14 cellular contexts compared by ENCODE assay signal in genomic region chr9:93129691-93130500, GRCh38. TPM values are rescaled to one million over a fixed set of nuclear protein-coding genes. Genes with fewer than 3 reads are reported as not detected.
DNase-seq lines count a peak whose midpoint lies in the region; ATAC-seq and TF ChIP-seq lines count a peak whose summit lies in the region.
"Had no signal": no experiment of that assay in that cellular context is flagged by ENCODE, and none has a peak within 500 bp of the region (broad histone marks: within the 10 kb centered on the region; RNA-seq: fewer than 3 reads in every experiment).

No MANE protein-coding gene starts in this region.

- peaks cover 8% of the 10 kb centered on the region for H3K36me3 Mint-ChIP-seq in activated CD4-positive, alpha-beta T cell treated with anti-CD3 and anti-CD28 coated beads, Interleukin-2, amount 10 ng/mL, durations not matched to agents 7 days and 5 days (ENCODE audit: low read depth)
- H3K36me3 Mint-ChIP-seq in stimulated activated naive B cell treated with anti-CD40 and anti-IgM and Interleukin-4, amounts not matched to agents 10 μg/mL and 1 μg/mL and 100 μg/mL, for 72 hours: peaks cover 39 to 63% of the 10 kb centered on the region in 2 donors

- no peak for TF ChIP-seq CTCF in testis (IDR thresholded peaks at IDR 0.05)

- no peak for ATAC-seq in stimulated activated naive B cell treated with anti-CD40 and anti-IgM and Interleukin-4, amounts not matched to agents 10 μg/mL and 1 μg/mL and 100 μg/mL, for 72 hours (replicated peaks)

- H2AFZ ChIP-seq in mesenchymal stem cell (ENCODE audit: low read depth, low read length): no peak overlapping the region

- H2BK5ac ChIP-seq in mesenchymal stem cell (ENCODE audit: low read depth, low read length, poor library complexity, severe bottlenecking): no peak overlapping the region

- H3K27ac Mint-ChIP-seq in activated CD4-positive, alpha-beta T cell treated with anti-CD3 and anti-CD28 coated beads, Interleukin-2, amount 10 ng/mL, durations not matched to agents 7 days and 5 days: peak overlapping the region; percentile 75
- no peak overlapping the region for H3K27ac Mint-ChIP-seq in stimulated activated naive B cell treated with anti-CD40 and anti-IgM and Interleukin-4, amounts not matched to agents 10 μg/mL and 1 μg/mL and 100 μg/mL, for 72 hours
- H3K27ac Mint-ChIP-seq: H9 had no signal

- no peaks in the 10 kb centered on the region for H3K9me3 Mint-ChIP-seq in activated CD4-positive, alpha-beta T cell treated with anti-CD3 and anti-CD28 coated beads, Interleukin-2, amount 10 ng/mL, durations not matched to agents 7 days and 5 days
- no peaks in the 10 kb centered on the region for H3K9me3 Mint-ChIP-seq in stimulated activated naive B cell treated with anti-CD40 and anti-IgM and Interleukin-4, amounts not matched to agents 10 μg/mL and 1 μg/mL and 100 μg/mL, for 72 hours
- H3K9me3 Mint-ChIP-seq: H9 had no signal

- H3K27me3 Mint-ChIP-seq in activated CD4-positive, alpha-beta T cell treated with anti-CD3 and anti-CD28 coated beads, Interleukin-2, amount 10 ng/mL, durations not matched to agents 7 days and 5 days: no peaks in the 10 kb centered on the region
- no peaks in the 10 kb centered on the region for H3K27me3 Mint-ChIP-seq in stimulated activated naive B cell treated with anti-CD40 and anti-IgM and Interleukin-4, amounts not matched to agents 10 μg/mL and 1 μg/mL and 100 μg/mL, for 72 hours

- H3K27ac ChIP-seq in cingulate gyrus (ENCODE audit: low read depth, low read length): peak overlapping the region; percentile 51
- no peak overlapping the region for H3K27ac ChIP-seq in mesenchymal stem cell (ENCODE audit: low read length, poor library complexity, severe bottlenecking)
- H3K27ac ChIP-seq in testis: peak overlapping the region; percentile 96 to 97

- H3K4ac ChIP-seq in mesenchymal stem cell (ENCODE audit: low read depth in 1 of 2, low read length in 2 of 2): peak overlapping the region in 1 of 2 experiments; percentile 16

- no peak for TF ChIP-seq POLR2A in testis (IDR thresholded peaks at IDR 0.05)

- H3K4me1 ChIP-seq in mesenchymal stem cell (ENCODE audit: control insufficient read depth, insufficient read depth, low read depth, low read length): peaks cover 75% of the 10 kb centered on the region
- H3K4me1 ChIP-seq in testis: peaks cover 76% of the 10 kb centered on the region

- POLR2A ChIA-PET in activated CD4-positive, alpha-beta T cell treated with anti-CD3 and anti-CD28 coated beads, Interleukin-2, amount 10 ng/mL, durations not matched to agents 7 days and 5 days (lab: Charles Lee): no interaction called here

- H3K23ac ChIP-seq in mesenchymal stem cell (ENCODE audit: low read length in 2 of 2): no peak overlapping the region

- no peak overlapping the region for H3K4me2 ChIP-seq in mesenchymal stem cell (ENCODE audit: low read length, poor library complexity, severe bottlenecking)

- peaks cover 6 to 17% of the 10 kb centered on the region in 2 experiments for H3K36me3 ChIP-seq in mesenchymal stem cell (ENCODE audit: control insufficient read depth in 1 of 2, insufficient read depth in 2 of 2, low read depth in 1 of 2, low read length in 2 of 2)
- H3K36me3 ChIP-seq in testis (ENCODE audit: low read depth, missing control alignments): no peaks in the 10 kb centered on the region

- H2AK5ac ChIP-seq in mesenchymal stem cell (ENCODE audit: low read length, severe bottlenecking): no peak overlapping the region

- no peak overlapping the region for H3K18ac ChIP-seq in mesenchymal stem cell (ENCODE audit: low read depth in 1 of 2, low read length in 2 of 2)

- H2BK120ac ChIP-seq in mesenchymal stem cell (ENCODE audit: low read depth, low read length): no peak overlapping the region

- H3K4me1 Mint-ChIP-seq in activated CD4-positive, alpha-beta T cell treated with anti-CD3 and anti-CD28 coated beads, Interleukin-2, amount 10 ng/mL, durations not matched to agents 7 days and 5 days: peaks cover 66% of the 10 kb centered on the region
- peaks cover 50 to 79% of the 10 kb centered on the region in 2 donors for H3K4me1 Mint-ChIP-seq in stimulated activated naive B cell treated with anti-CD40 and anti-IgM and Interleukin-4, amounts not matched to agents 10 μg/mL and 1 μg/mL and 100 μg/mL, for 72 hours

- H3K14ac ChIP-seq in mesenchymal stem cell (ENCODE audit: low read length in 2 of 2): peak overlapping the region in 1 of 2 experiments; percentile 64

- H4K8ac ChIP-seq in mesenchymal stem cell (ENCODE audit: low read length): no peak overlapping the region

- intact Hi-C loops in testis (cut with DNase I; ENCODE audit: low total_unique reads): no loop called here

- no peak overlapping the region for H3K4me3 ChIP-seq in mesenchymal stem cell (ENCODE audit: insufficient read depth in 1 of 2, low read depth in 1 of 2, low read length in 2 of 2)
- H3K4me3 ChIP-seq in testis: no peak overlapping the region

- no peak overlapping the region for H3K9ac ChIP-seq in mesenchymal stem cell (ENCODE audit: low read length)

- CTCF ChIA-PET in activated CD4-positive, alpha-beta T cell treated with anti-CD3 and anti-CD28 coated beads, Interleukin-2, amount 10 ng/mL, durations not matched to agents 7 days and 5 days (lab: Charles Lee): interaction anchor here (0.9 to 4.4 kb wide), 4 partner anchors 9 to 55 kb away, joined by 3 to 24 read pairs (median 8); no protein-coding TSS in a partner anchor

- no peaks in the 10 kb centered on the region for H3K27me3 ChIP-seq in mesenchymal stem cell (ENCODE audit: control insufficient read depth in 1 of 2, insufficient read depth in 1 of 2, low read length in 2 of 2)
- H3K27me3 ChIP-seq in testis: no peaks in the 10 kb centered on the region

- 91% methylated on average over 9 of the region's 11 CpGs for WGBS in mesenchymal stem cell
- 46 to 53% methylated on average over 8 to 11 of the region's 11 CpGs for WGBS in testis, 2 donors

- H2BK15ac ChIP-seq in mesenchymal stem cell (ENCODE audit: low read depth, poor library complexity, severe bottlenecking): peak overlapping the region; percentile 35

- H3K9me3 ChIP-seq in mesenchymal stem cell (ENCODE audit: control insufficient read depth, low read length) (no peaks in the 10 kb centered on the region), testis (no peaks in the 10 kb centered on the region)

- H2BK12ac ChIP-seq in mesenchymal stem cell (ENCODE audit: low read length in 2 of 2): peak overlapping the region in 1 of 2 experiments; percentile 42

- no peak overlapping the region for H3K4me3 Mint-ChIP-seq in activated CD4-positive, alpha-beta T cell treated with anti-CD3 and anti-CD28 coated beads, Interleukin-2, amount 10 ng/mL, durations not matched to agents 7 days and 5 days
- H3K4me3 Mint-ChIP-seq in stimulated activated naive B cell treated with anti-CD40 and anti-IgM and Interleukin-4, amounts not matched to agents 10 μg/mL and 1 μg/mL and 100 μg/mL, for 72 hours: no peak overlapping the region
- H3K4me3 Mint-ChIP-seq: H9 had no signal

- H4K91ac ChIP-seq in mesenchymal stem cell (ENCODE audit: low read length): no peak overlapping the region

- peaks cover 35% of the 10 kb centered on the region for H3K79me1 ChIP-seq in mesenchymal stem cell (replicated peaks; ENCODE audit: low read length, poor library complexity, severe bottlenecking)

- no peak for DNase-seq in activated CD4-positive, alpha-beta T cell treated with anti-CD3 and anti-CD28 coated beads, Interleukin-2, amount 10 ng/mL, durations not matched to agents 7 days and 5 days
- no peak for DNase-seq in activated CD4-positive, alpha-beta T cell treated with anti-CD3 and anti-CD28 coated beads, Interleukin-2, amount 50 U/mL, for 4 hours
- no peak for DNase-seq in mesenchymal stem cell
- DNase-seq in testis: no peak
- DNase-seq in effector CD4-positive, alpha-beta T cell: no peak
- DNase-seq in stimulated activated naive B cell treated with anti-CD40 and anti-IgM and Interleukin-4, amounts not matched to agents 10 μg/mL and 1 μg/mL and 100 μg/mL, for 72 hours: no peak
- no peak for DNase-seq in inferior parietal cortex (ENCODE audit: extremely low spot score)
- DNase-seq: activated gamma-delta T cell, cortex of kidney, DMS 273 treated with DMSO at 0.1 percent for 48 hours, NCI-H524 had no signal

RNA-seq across cellular contexts. Expression of gene NINJ1, which starts 4.2 kb away (rescaled TPM):
- total RNA-seq in activated CD4-positive, alpha-beta T cell treated with anti-CD3 and anti-CD28 coated beads, Interleukin-2, amount 10 ng/mL, durations not matched to agents 7 days and 5 days: 10 to 100 TPM; 29.5 to 29.9 TPM
- polyA plus RNA-seq in mesenchymal stem cell (2013, experiment 1 of 2): 62.3 TPM
- 64.2 TPM for polyA plus RNA-seq in mesenchymal stem cell (2013, experiment 2 of 2)
- 100 to 1,000 TPM; 148 to 152 TPM for total RNA-seq in testis
- 99.3 TPM for polyA plus RNA-seq in testis (ENCODE audit: insufficient read depth, low read depth, low replicate concordance)

RNA-seq across cellular contexts. Expression of gene CARD19, which starts 33.9 kb away (rescaled TPM):
- 10 to 100 TPM; 40.3 to 42.6 TPM for total RNA-seq in activated CD4-positive, alpha-beta T cell treated with anti-CD3 and anti-CD28 coated beads, Interleukin-2, amount 10 ng/mL, durations not matched to agents 7 days and 5 days
- 66.8 TPM for polyA plus RNA-seq in mesenchymal stem cell (2013, experiment 1 of 2)
- polyA plus RNA-seq in mesenchymal stem cell (2013, experiment 2 of 2): 66.1 TPM
- 100 to 1,000 TPM; 138 to 147 TPM for total RNA-seq in testis
- polyA plus RNA-seq in testis (ENCODE audit: insufficient read depth, low read depth, low replicate concordance): 99.4 TPM

RNA-seq across cellular contexts. Expression of gene WNK2, which starts 54.0 kb away (rescaled TPM):
- total RNA-seq in activated CD4-positive, alpha-beta T cell treated with anti-CD3 and anti-CD28 coated beads, Interleukin-2, amount 10 ng/mL, durations not matched to agents 7 days and 5 days: not detected
- polyA plus RNA-seq in mesenchymal stem cell (2013, experiment 1 of 2): 0.01 TPM
- polyA plus RNA-seq in mesenchymal stem cell (2013, experiment 2 of 2): 0.03 TPM
- total RNA-seq in testis: 10 to 100 TPM; 50.5 to 91.1 TPM
- 29.0 TPM for polyA plus RNA-seq in testis (ENCODE audit: insufficient read depth, low read depth, low replicate concordance)
- total RNA-seq: A172 had no signal

Comparison
In these comparisons a context has a peak if more than half of its experiments do, and no peak if none do; other contexts are left out.
1. RNA of gene NINJ1, which starts 4.2 kb away (total RNA-seq): 148 to 152 TPM in testis; 29.5 to 29.9 TPM in activated CD4-positive, alpha-beta T cell treated with anti-CD3 and anti-CD28 coated beads, Interleukin-2, amount 10 ng/mL, durations not matched to agents 7 days and 5 days; every median in the first group is over 4 times any median in the second.
2. RNA of gene WNK2, which starts 54.0 kb away (total RNA-seq): 50.5 to 91.1 TPM in testis; not detected in activated CD4-positive, alpha-beta T cell treated with anti-CD3 and anti-CD28 coated beads, Interleukin-2, amount 10 ng/mL, durations not matched to agents 7 days and 5 days; every median in the first group is over 10 times any median in the second.